ENCODE assay signal across 24 cellular contexts in genomic region chr12:3530548-3530947, GRCh38. TPM values are rescaled to one million over a fixed set of nuclear protein-coding genes. Genes with fewer than 3 reads are reported as not detected.
DNase-seq lines count a peak whose midpoint lies in the region; ATAC-seq and TF ChIP-seq lines count a peak whose summit lies in the region.
"Had no signal": no experiment of that assay in that cellular context is flagged by ENCODE, and none has a peak within 500 bp of the region (broad histone marks: within the 10 kb centered on the region; RNA-seq: fewer than 3 reads in every experiment).

No MANE protein-coding gene starts in this region.

- TF ChIP-seq CTCF in heart left ventricle (IDR thresholded peaks at IDR 0.05) (no peak), psoas muscle (IDR thresholded peaks at IDR 0.05) (no peak)

- peak overlapping the region in 7 of 12 donors; percentile 5 to 68 (median 39) for H3K27ac ChIP-seq in heart left ventricle
- peak overlapping the region; percentile 69 for H3K27ac ChIP-seq in right cardiac atrium (ENCODE audit: low read length)
- H3K27ac ChIP-seq in psoas muscle = no peak overlapping the region
- H3K27ac ChIP-seq: PC-9 had no signal

- peak; percentile 92 for DNase-seq in cerebellum (ENCODE audit: low spot score)
- DNase-seq in heart left ventricle = peak in 4 of 5 donors; percentile 54 to 88 (median 75)
- DNase-seq in right cardiac atrium = peak; percentile 36 to 76 (median 75)
- DNase-seq in psoas muscle = peak in 1 of 2 donors; percentile 88
- DNase-seq in activated T-cell treated with anti-CD3 and anti-CD28 coated beads, Interleukin-2, amount 50 U/mL, for 24 hours = no peak
- DNase-seq in NCI-H2171 (lab: John Stamatoyannopoulos, UW) = no peak
- no peak for DNase-seq in GOT3 (lab: John Stamatoyannopoulos, UW)
- DNase-seq: Caco-2, GDM1, NCI-H1048, NCI-H1417, NCI-H1694, NCI-H2029 treated with DMSO at 0.1 percent for 48 hours, NCI-H2227 treated with DMSO at 0.1 percent for 48 hours, NCI-H526 treated with DMSO at 0.1 percent for 48 hours, PC-9, SIG-M5 had no signal

- H3K4me3 ChIP-seq in heart left ventricle (no peak overlapping the region), right cardiac atrium (ENCODE audit: low read length) (no peak overlapping the region), psoas muscle (no peak overlapping the region)
- H3K4me3 ChIP-seq: GM12878, PC-9 had no signal

- H3K36me3 ChIP-seq in heart left ventricle = no peaks in the 10 kb centered on the region
- no peaks in the 10 kb centered on the region for H3K36me3 ChIP-seq in psoas muscle (ENCODE audit: insufficient read depth in 1 of 2, low read depth in 1 of 2)

- H3K27me3 Mint-ChIP-seq in activated T-cell treated with anti-CD3 and anti-CD28 coated beads, Interleukin-2, amount 50 U/mL, for 24 hours = peaks cover 7% of the 10 kb centered on the region

- no peaks in the 10 kb centered on the region for H3K4me1 Mint-ChIP-seq in activated T-cell treated with anti-CD3 and anti-CD28 coated beads, Interleukin-2, amount 50 U/mL, for 24 hours (ENCODE audit: low read depth)

- H3K9me3 ChIP-seq in heart left ventricle = peaks cover 0 to 22% (median 8%) of the 10 kb centered on the region in 12 donors
- no peaks in the 10 kb centered on the region for H3K9me3 ChIP-seq in right cardiac atrium (ENCODE audit: control insufficient read depth, low read length)
- H3K9me3 ChIP-seq in psoas muscle = peaks cover 9% of the 10 kb centered on the region

- no peak overlapping the region for H3K27ac Mint-ChIP-seq in activated T-cell treated with anti-CD3 and anti-CD28 coated beads, Interleukin-2, amount 50 U/mL, for 24 hours
- H3K27ac Mint-ChIP-seq: CD8-positive, alpha-beta T cell had no signal

- no peaks in the 10 kb centered on the region for H3K36me3 Mint-ChIP-seq in activated T-cell treated with anti-CD3 and anti-CD28 coated beads, Interleukin-2, amount 50 U/mL, for 24 hours (ENCODE audit: low read depth)
- H3K36me3 Mint-ChIP-seq: CD8-positive, alpha-beta T cell had no signal

- TF ChIP-seq POLR2A in heart left ventricle (IDR thresholded peaks at IDR 0.05) = no peak

- H3K4me1 ChIP-seq in heart left ventricle (peaks cover 0 to 30% (median 5%) of the 10 kb centered on the region in 12 donors), right cardiac atrium (ENCODE audit: control insufficient read depth, insufficient read depth, low read length) (peaks cover 3% of the 10 kb centered on the region), psoas muscle (peaks cover 19% of the 10 kb centered on the region)
- H3K4me1 ChIP-seq: Caco-2 had no signal

- WGBS in heart left ventricle, 4 donors = 44 to 49% (median 46%) methylated on average over 13 of the region's 13 CpGs
- WGBS in right cardiac atrium = 62% methylated on average over 13 of the region's 13 CpGs
- 25 to 38% (median 31%) methylated on average over 13 of the region's 13 CpGs for WGBS in psoas muscle, 3 donors

- peak; percentile 86 to 93 (median 92) for ATAC-seq in heart left ventricle
- peak; percentile 83 to 84 for ATAC-seq in right cardiac atrium
- ATAC-seq in psoas muscle = peak; percentile 82 to 97 (median 96)
- no peak for ATAC-seq in GM21526 (IDR thresholded peaks at IDR 0.05; ENCODE audit: low FRiP score, unreplicated experiment)
- ATAC-seq: CD8-positive, alpha-beta T cell; GM12878; HCT116 had no signal

- no peak overlapping the region for H3K4me3 Mint-ChIP-seq in activated T-cell treated with anti-CD3 and anti-CD28 coated beads, Interleukin-2, amount 50 U/mL, for 24 hours
- H3K4me3 Mint-ChIP-seq: CD8-positive, alpha-beta T cell had no signal

- peaks cover 20% of the 10 kb centered on the region for H3K9me3 Mint-ChIP-seq in activated T-cell treated with anti-CD3 and anti-CD28 coated beads, Interleukin-2, amount 50 U/mL, for 24 hours

- intact Hi-C loops in heart left ventricle (cut with DNase I) = loop anchor here in 5 of 10 donors (5.0 to 10.0 kb wide), 4 partner anchors 72 to 213 kb away; no protein-coding TSS in a partner anchor
- intact Hi-C loops in right cardiac atrium (cut with DNase I) = no loop called here
- intact Hi-C loops in psoas muscle (cut with DNase I) = loop anchor here (5.0 to 10.0 kb wide), 2 partner anchors 228 to 244 kb away; no protein-coding TSS in a partner anchor

- H3K27me3 ChIP-seq in heart left ventricle = peaks cover 0 to 5% (median 0%) of the 10 kb centered on the region in 9 donors
- H3K27me3 ChIP-seq in right cardiac atrium (ENCODE audit: control insufficient read depth, insufficient read depth) = no peaks in the 10 kb centered on the region
- H3K27me3 ChIP-seq in psoas muscle (ENCODE audit: insufficient read depth in 3 of 3, low read length in 2 of 3) = no peaks in the 10 kb centered on the region

RNA-seq across cellular contexts. Expression of gene PRMT8, which starts 39.5 kb away (rescaled TPM):
- total RNA-seq in cerebellum = 10.1 TPM
- not detected for total RNA-seq in heart left ventricle
- polyA plus RNA-seq in heart left ventricle = not detected
- 1 to 10 TPM; 1.2 to 6.1 (median 1.8) TPM for total RNA-seq in right cardiac atrium
- polyA plus RNA-seq in right cardiac atrium = 0.63 TPM
- not detected for total RNA-seq in psoas muscle
- under 1 TPM in 1 of 3 donors, not detected in 2; 0.01 TPM for polyA plus RNA-seq in psoas muscle
- total RNA-seq: Caco-2; CD8-positive, alpha-beta T cell; GM12878; HT-29; NCI-H460; PC-9; RPMI7951 had no signal
- polyA plus RNA-seq: GM12878 had no signal

Comparison
In these comparisons a context has a peak if more than half of its experiments do, and no peak if none do; other contexts are left out.
1. DNase-seq: peak in cerebellum (single experiment), heart left ventricle (4 of 5) and right cardiac atrium (3 of 3); none in activated T-cell treated with anti-CD3 and anti-CD28 coated beads, Interleukin-2, amount 50 U/mL, for 24 hours (single experiment), NCI-H2171 (single experiment) and GOT3 (single experiment).
2. intact Hi-C loops: an anchor here in psoas muscle (5.0 to 10.0 kb wide); none called in right cardiac atrium.